1 cellular context compared by ENCODE assay signal in genomic region chr5:32278403-32278802, GRCh38.
TF ChIP-seq lines count a peak whose summit lies in the region.

No MANE protein-coding gene starts in this region.

TF ChIP-seq in K562, 482 proteins besides CTCF, POLR2A, EP300 and RAD21 (continued from another document):
- TF ChIP-seq USF2 (CRISPR knock-in tag; IDR thresholded peaks at IDR 0.05) (peak; percentile 60), ZSCAN32 (CRISPR knock-in tag; IDR thresholded peaks at IDR 0.05) (no peak), ATF2 (CRISPR knock-in tag; IDR thresholded peaks at IDR 0.05) (no peak)
